ENCODE assay signal across 26 cellular contexts in the genomic region with DNA sequence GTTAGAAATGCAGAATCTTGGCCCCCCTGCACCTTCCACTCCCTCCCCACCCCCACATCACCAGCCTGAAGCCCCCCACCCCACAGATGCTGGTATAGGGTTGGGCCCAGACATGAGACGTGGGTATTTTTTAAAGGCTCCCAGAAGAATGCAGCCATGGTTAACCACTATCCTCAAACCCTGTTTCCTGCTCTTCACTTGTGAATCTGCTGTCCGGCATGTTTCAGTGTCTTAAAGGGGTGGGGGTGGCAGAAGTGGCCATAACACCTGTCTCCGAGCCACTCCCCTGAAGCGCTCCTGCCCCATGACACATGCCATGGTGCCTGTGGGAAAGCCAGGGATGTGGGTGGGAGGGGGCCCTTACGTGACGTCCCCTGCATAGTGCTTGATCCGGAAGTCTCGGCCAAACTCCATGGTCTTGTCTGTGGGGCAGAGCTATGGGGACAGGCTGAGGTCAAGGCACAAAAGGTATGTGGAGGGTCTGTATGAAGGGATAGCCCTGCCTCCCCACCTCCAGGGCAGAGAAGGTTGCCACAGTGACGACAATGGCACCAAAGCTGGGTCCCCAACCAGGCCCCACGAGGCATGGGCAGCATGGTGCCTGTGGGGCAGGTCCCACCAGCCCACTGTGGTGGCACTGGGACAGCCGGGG. TPM values are rescaled to one million over a fixed set of nuclear protein-coding genes. Genes with fewer than 3 reads are reported as not detected.
DNase-seq lines count a peak whose midpoint lies in the region; ATAC-seq, FAIRE-seq and TF ChIP-seq lines count a peak whose summit lies in the region.
"Had no signal": no experiment of that assay in that cellular context is flagged by ENCODE, and none has a peak within 500 bp of the region (broad histone marks: within the 10 kb centered on the region; RNA-seq: fewer than 3 reads in every experiment).

No MANE protein-coding gene starts in this region.

- H3K9me3 ChIP-seq in T-helper 17 cell (ENCODE audit: control insufficient read depth, low read length, poor library complexity, severe bottlenecking) = no peaks in the 10 kb centered on the region
- H3K9me3 ChIP-seq: BLaER1 treated with 17β-estradiol and CSF1 and Interleukin-3, amounts not matched to agents 10 nM and 100 nM; gastroesophageal sphincter; MG63; neutrophil; right lobe of liver; tibial nerve had no signal

- no peak for ATAC-seq in activated CD8-positive, alpha-beta T cell treated with anti-CD3 and anti-CD28 coated beads for 36 hours
- ATAC-seq in activated CD8-positive, alpha-beta T cell treated with anti-CD3 and anti-CD28 coated beads, Interleukin-2, amount 10 ng/mL, durations not matched to agents 7 days and 5 days = no peak
- ATAC-seq in T-helper 17 cell = no peak
- no peak for ATAC-seq in stimulated activated naive B cell treated with anti-CD40 and anti-IgM and Interleukin-4, amounts not matched to agents 10 μg/mL and 1 μg/mL and 100 μg/mL, for 72 hours (replicated peaks)
- no peak for ATAC-seq in HG02798 (IDR thresholded peaks at IDR 0.05; ENCODE audit: poor library complexity, unreplicated experiment)
- ATAC-seq: gastroesophageal sphincter, right lobe of liver had no signal

- no peak overlapping the region for H3K4me3 Mint-ChIP-seq in activated CD8-positive, alpha-beta T cell treated with anti-CD3 and anti-CD28 coated beads for 36 hours
- H3K4me3 Mint-ChIP-seq in activated CD8-positive, alpha-beta T cell treated with anti-CD3 and anti-CD28 coated beads, Interleukin-2, amount 10 ng/mL, durations not matched to agents 7 days and 5 days = no peak overlapping the region
- no peak overlapping the region for H3K4me3 Mint-ChIP-seq in T-helper 17 cell
- no peak overlapping the region for H3K4me3 Mint-ChIP-seq in stimulated activated naive B cell treated with anti-CD40 and anti-IgM and Interleukin-4, amounts not matched to agents 10 μg/mL and 1 μg/mL and 100 μg/mL, for 72 hours
- H3K4me3 Mint-ChIP-seq: brain; immature natural killer cell; T-helper 1 cell treated with Interleukin-12 subunit alpha and Interleukin-12 subunit beta and Interleukin-4 antibody, amounts not matched to agents 30 μg/mL and 1 μg/mL, for 36 hours had no signal

- intact Hi-C loops in activated CD8-positive, alpha-beta T cell treated with anti-CD3 and anti-CD28 coated beads for 36 hours (cut with micrococcal nuclease) = no loop called here

- DNase-seq in activated CD8-positive, alpha-beta T cell treated with anti-CD3 and anti-CD28 coated beads for 36 hours = peak; percentile 2
- no peak for DNase-seq in activated CD8-positive, alpha-beta T cell treated with anti-CD3 and anti-CD28 coated beads, Interleukin-2, amount 10 ng/mL, durations not matched to agents 7 days and 5 days
- no peak for DNase-seq in GM12891 (ENCODE audit: insufficient read length, low spot score)
- no peak for DNase-seq in T-helper 17 cell
- DNase-seq in stimulated activated naive B cell treated with anti-CD40 and anti-IgM and Interleukin-4, amounts not matched to agents 10 μg/mL and 1 μg/mL and 100 μg/mL, for 72 hours = no peak
- no peak for DNase-seq in NCI-H2029 (lab: John Stamatoyannopoulos, UW)
- no peak for DNase-seq in NCI-H2196 (lab: John Stamatoyannopoulos, UW; ENCODE audit: unreplicated experiment)
- DNase-seq: activated CD8-positive, alpha-beta memory T cell treated with anti-CD3 and anti-CD28 coated beads, Interleukin-2, amount 50 U/mL, for 4 hours; activated gamma-delta T cell; COR-L47; HCEC 1CT; hypothalamus; immature natural killer cell; MG63; NCI-H1436; NCI-H446; NCI-H774 had no signal

- POLR2A ChIA-PET in activated CD8-positive, alpha-beta T cell treated with anti-CD3 and anti-CD28 coated beads for 36 hours (lab: Charles Lee) = interaction anchor here (1.2 to 16.8 kb wide), 5 partner anchors 5 to 136 kb away, joined by 3 to 317 read pairs (median 4); a partner anchor contains a TSS
- POLR2A ChIA-PET in activated CD8-positive, alpha-beta T cell treated with anti-CD3 and anti-CD28 coated beads, Interleukin-2, amount 10 ng/mL, durations not matched to agents 7 days and 5 days (lab: Charles Lee) = interaction anchor here (1.0 to 3.0 kb wide), 5 partner anchors 10 to 169 kb away, joined by 3 to 11 read pairs (median 4); a partner anchor contains a TSS

- H3K27me3 Mint-ChIP-seq in activated CD8-positive, alpha-beta T cell treated with anti-CD3 and anti-CD28 coated beads for 36 hours = no peaks in the 10 kb centered on the region
- no peaks in the 10 kb centered on the region for H3K27me3 Mint-ChIP-seq in activated CD8-positive, alpha-beta T cell treated with anti-CD3 and anti-CD28 coated beads, Interleukin-2, amount 10 ng/mL, durations not matched to agents 7 days and 5 days (ENCODE audit: low read depth)
- no peaks in the 10 kb centered on the region for H3K27me3 Mint-ChIP-seq in T-helper 17 cell
- no peaks in the 10 kb centered on the region for H3K27me3 Mint-ChIP-seq in stimulated activated naive B cell treated with anti-CD40 and anti-IgM and Interleukin-4, amounts not matched to agents 10 μg/mL and 1 μg/mL and 100 μg/mL, for 72 hours

- TF ChIP-seq CTCF in activated CD8-positive, alpha-beta T cell treated with anti-CD3 and anti-CD28 coated beads for 36 hours (IDR thresholded peaks at IDR 0.05) = no peak

- no peak overlapping the region for H3K27ac Mint-ChIP-seq in activated CD8-positive, alpha-beta T cell treated with anti-CD3 and anti-CD28 coated beads for 36 hours
- H3K27ac Mint-ChIP-seq in activated CD8-positive, alpha-beta T cell treated with anti-CD3 and anti-CD28 coated beads, Interleukin-2, amount 10 ng/mL, durations not matched to agents 7 days and 5 days = no peak overlapping the region
- H3K27ac Mint-ChIP-seq in T-helper 17 cell = peak overlapping the region; percentile 75
- peak overlapping the region; percentile 10 for H3K27ac Mint-ChIP-seq in stimulated activated naive B cell treated with anti-CD40 and anti-IgM and Interleukin-4, amounts not matched to agents 10 μg/mL and 1 μg/mL and 100 μg/mL, for 72 hours
- H3K27ac Mint-ChIP-seq: brain; T-helper 1 cell treated with Interleukin-12 subunit alpha and Interleukin-12 subunit beta and Interleukin-4 antibody, amounts not matched to agents 30 μg/mL and 1 μg/mL, for 36 hours had no signal

- no peak for FAIRE-seq in GM12891 (lab: Jason Lieb, UNC)
- FAIRE-seq: G401.6 had no signal

- TF ChIP-seq POLR2A in GM12891 (IDR thresholded peaks at IDR 0.05; ENCODE audit: low read depth, low read length) = no peak

- H3K4me1 Mint-ChIP-seq in activated CD8-positive, alpha-beta T cell treated with anti-CD3 and anti-CD28 coated beads for 36 hours (ENCODE audit: low read depth) = peaks cover 13% of the 10 kb centered on the region
- peaks cover 28% of the 10 kb centered on the region for H3K4me1 Mint-ChIP-seq in activated CD8-positive, alpha-beta T cell treated with anti-CD3 and anti-CD28 coated beads, Interleukin-2, amount 10 ng/mL, durations not matched to agents 7 days and 5 days (ENCODE audit: low read depth)
- peaks cover 15% of the 10 kb centered on the region for H3K4me1 Mint-ChIP-seq in T-helper 17 cell
- H3K4me1 Mint-ChIP-seq in stimulated activated naive B cell treated with anti-CD40 and anti-IgM and Interleukin-4, amounts not matched to agents 10 μg/mL and 1 μg/mL and 100 μg/mL, for 72 hours = peaks cover 22 to 35% of the 10 kb centered on the region in 2 donors

- CTCF ChIA-PET in activated CD8-positive, alpha-beta T cell treated with anti-CD3 and anti-CD28 coated beads for 36 hours (lab: Charles Lee) = interaction anchor here (1.4 kb wide), 1 partner anchor 166 kb away, joined by 3 read pairs; no protein-coding TSS in a partner anchor
- CTCF ChIA-PET in activated CD8-positive, alpha-beta T cell treated with anti-CD3 and anti-CD28 coated beads, Interleukin-2, amount 10 ng/mL, durations not matched to agents 7 days and 5 days (lab: Charles Lee) = no interaction called here

- H3K9me3 Mint-ChIP-seq in activated CD8-positive, alpha-beta T cell treated with anti-CD3 and anti-CD28 coated beads for 36 hours = no peaks in the 10 kb centered on the region
- no peaks in the 10 kb centered on the region for H3K9me3 Mint-ChIP-seq in activated CD8-positive, alpha-beta T cell treated with anti-CD3 and anti-CD28 coated beads, Interleukin-2, amount 10 ng/mL, durations not matched to agents 7 days and 5 days (ENCODE audit: insufficient read depth)
- no peaks in the 10 kb centered on the region for H3K9me3 Mint-ChIP-seq in stimulated activated naive B cell treated with anti-CD40 and anti-IgM and Interleukin-4, amounts not matched to agents 10 μg/mL and 1 μg/mL and 100 μg/mL, for 72 hours
- H3K9me3 Mint-ChIP-seq: brain; immature natural killer cell; T-helper 1 cell treated with Interleukin-12 subunit alpha and Interleukin-12 subunit beta and Interleukin-4 antibody, amounts not matched to agents 30 μg/mL and 1 μg/mL, for 36 hours had no signal

- H3K36me3 Mint-ChIP-seq in activated CD8-positive, alpha-beta T cell treated with anti-CD3 and anti-CD28 coated beads for 36 hours (ENCODE audit: low read depth) = peaks cover 86% of the 10 kb centered on the region
- peaks cover 85% of the 10 kb centered on the region for H3K36me3 Mint-ChIP-seq in activated CD8-positive, alpha-beta T cell treated with anti-CD3 and anti-CD28 coated beads, Interleukin-2, amount 10 ng/mL, durations not matched to agents 7 days and 5 days (ENCODE audit: low read depth)
- peaks cover 3% of the 10 kb centered on the region for H3K36me3 Mint-ChIP-seq in T-helper 17 cell (ENCODE audit: low read depth)
- peaks cover 42 to 68% of the 10 kb centered on the region in 2 donors for H3K36me3 Mint-ChIP-seq in stimulated activated naive B cell treated with anti-CD40 and anti-IgM and Interleukin-4, amounts not matched to agents 10 μg/mL and 1 μg/mL and 100 μg/mL, for 72 hours
- H3K36me3 Mint-ChIP-seq: brain had no signal

TF ChIP-seq in GM12891, 5 proteins besides CTCF, POLR2A, EP300 and RAD21:
- TF ChIP-seq POLR2AphosphoS5 (IDR thresholded peaks at IDR 0.05; ENCODE audit: low read depth, low read length) (peak; percentile 41; the same call in 1 of the 2 replicates), PAX5 (IDR thresholded peaks at IDR 0.05; ENCODE audit: insufficient read depth, low read length, severe bottlenecking) (no peak)

RNA-seq across cellular contexts. Expression of a gene that starts 9.6 kb away (rescaled TPM):
- 100 to 1,000 TPM; 399 to 403 TPM for total RNA-seq in activated CD8-positive, alpha-beta T cell treated with anti-CD3 and anti-CD28 coated beads for 36 hours
- total RNA-seq in activated CD8-positive, alpha-beta T cell treated with anti-CD3 and anti-CD28 coated beads, Interleukin-2, amount 10 ng/mL, durations not matched to agents 7 days and 5 days = 100 to 1,000 TPM; 435 to 453 TPM
- 203 TPM for polyA plus RNA-seq in GM12891 (2012; ENCODE audit: low read depth, missing spikeins)
- total RNA-seq in T-helper 17 cell = 100 to 1,000 TPM; 245 to 291 TPM

RNA-seq across cellular contexts. Expression of a gene that starts 30.8 kb away (rescaled TPM):
- 10 to 100 TPM; 72.3 to 77.5 TPM for total RNA-seq in activated CD8-positive, alpha-beta T cell treated with anti-CD3 and anti-CD28 coated beads for 36 hours
- 10 to 100 TPM; 99.6 to 99.9 TPM for total RNA-seq in activated CD8-positive, alpha-beta T cell treated with anti-CD3 and anti-CD28 coated beads, Interleukin-2, amount 10 ng/mL, durations not matched to agents 7 days and 5 days
- polyA plus RNA-seq in GM12891 (2012; ENCODE audit: low read depth, missing spikeins) = 64.9 TPM
- total RNA-seq in T-helper 17 cell = 10 to 100 TPM; 77.4 to 83.0 TPM

Comparison
In these comparisons a context has a peak if more than half of its experiments do, and no peak if none do; other contexts are left out.
1. H3K27ac Mint-ChIP-seq: peak in T-helper 17 cell (single experiment) and stimulated activated naive B cell treated with anti-CD40 and anti-IgM and Interleukin-4, amounts not matched to agents 10 μg/mL and 1 μg/mL and 100 μg/mL, for 72 hours (single experiment); none in activated CD8-positive, alpha-beta T cell treated with anti-CD3 and anti-CD28 coated beads for 36 hours (single experiment) and activated CD8-positive, alpha-beta T cell treated with anti-CD3 and anti-CD28 coated beads, Interleukin-2, amount 10 ng/mL, durations not matched to agents 7 days and 5 days (single experiment).